22 cellular contexts compared by ENCODE assay signal in genomic region chr2:121591199-121591598, GRCh38.
"Had no signal": no experiment of that assay in that cellular context is flagged by ENCODE, and none has a peak within 500 bp of the region (broad histone marks: within the 10 kb centered on the region; RNA-seq: fewer than 3 reads in every experiment).

No MANE protein-coding gene starts in this region.

- H3K4me3 Mint-ChIP-seq: activated CD4-positive, alpha-beta memory T cell treated with anti-CD3 and anti-CD28 coated beads for 36 hours; activated naive CD8-positive, alpha-beta T cell treated with anti-CD3 and anti-CD28 coated beads, Interleukin-2, amount 50 U/mL, for 24 hours; activated T-cell treated with anti-CD3 and anti-CD28 coated beads, Interleukin-2, amount 50 U/mL, for 72 hours; neural progenitor cell; stimulated activated effector memory CD8-positive, alpha-beta T cell treated with anti-CD3 and anti-CD28 coated beads, Interleukin-12 subunit alpha, Interleukin-12 subunit beta, amount 100 ng/mL, for 72 hours had no signal

- H3K9me3 ChIP-seq: heart left ventricle, mucosa of descending colon, testis, vagina had no signal

- H3K9me3 Mint-ChIP-seq: activated CD4-positive, alpha-beta memory T cell treated with anti-CD3 and anti-CD28 coated beads for 36 hours; activated naive CD8-positive, alpha-beta T cell treated with anti-CD3 and anti-CD28 coated beads, Interleukin-2, amount 50 U/mL, for 24 hours; activated T-cell treated with anti-CD3 and anti-CD28 coated beads, Interleukin-2, amount 50 U/mL, for 72 hours; stimulated activated effector memory CD8-positive, alpha-beta T cell treated with anti-CD3 and anti-CD28 coated beads, Interleukin-12 subunit alpha, Interleukin-12 subunit beta, amount 100 ng/mL, for 72 hours had no signal

- DNase-seq: activated CD4-positive, alpha-beta memory T cell treated with anti-CD3 and anti-CD28 coated beads for 36 hours; activated CD4-positive, alpha-beta T cell treated with anti-CD3 and anti-CD28 coated beads for 4 hours; activated CD4-positive, CD25-positive, alpha-beta regulatory T cell; activated effector memory CD4-positive, alpha-beta T cell treated with anti-CD3 and anti-CD28 coated beads, Interleukin-2, amount 50 U/mL, for 16 hours; activated naive CD4-positive, alpha-beta T cell treated with anti-CD3 and anti-CD28 coated beads, Interleukin-2, amount 50 U/mL, for 16 hours; activated naive CD8-positive, alpha-beta T cell treated with anti-CD3 and anti-CD28 coated beads, Interleukin-2, amount 50 U/mL, for 24 hours; activated T-cell treated with anti-CD3 and anti-CD28 coated beads, Interleukin-2, amount 50 U/mL, for 72 hours; heart left ventricle; left colon; mesendoderm; mucosa of descending colon; small intestine; stimulated activated CD4-positive, alpha-beta T cell treated with anti-CD3 and anti-CD28 coated beads, Interleukin-2, amount 100 ng/mL, for 24 hours; testis; trophoblast cell had no signal

- H3K36me3 ChIP-seq: neural progenitor cell, vagina had no signal

- FAIRE-seq: keratinocyte, small intestine, TTC549 had no signal

- H3K27ac Mint-ChIP-seq: activated CD4-positive, alpha-beta memory T cell treated with anti-CD3 and anti-CD28 coated beads for 36 hours; activated naive CD8-positive, alpha-beta T cell treated with anti-CD3 and anti-CD28 coated beads, Interleukin-2, amount 50 U/mL, for 24 hours; activated T-cell treated with anti-CD3 and anti-CD28 coated beads, Interleukin-2, amount 50 U/mL, for 72 hours; stimulated activated effector memory CD8-positive, alpha-beta T cell treated with anti-CD3 and anti-CD28 coated beads, Interleukin-12 subunit alpha, Interleukin-12 subunit beta, amount 100 ng/mL, for 72 hours had no signal

- H3K4me3 ChIP-seq: heart left ventricle, mucosa of descending colon, neural progenitor cell, testis, vagina had no signal

- ATAC-seq: activated naive CD8-positive, alpha-beta T cell treated with anti-CD3 and anti-CD28 coated beads, Interleukin-2, amount 50 U/mL, for 24 hours; activated T-cell treated with anti-CD3 and anti-CD28 coated beads, Interleukin-2, amount 50 U/mL, for 72 hours; heart left ventricle; left colon; mucosa of descending colon; sciatic nerve; stimulated activated effector memory CD8-positive, alpha-beta T cell treated with anti-CD3 and anti-CD28 coated beads, Interleukin-12 subunit alpha, Interleukin-12 subunit beta, amount 100 ng/mL, for 72 hours had no signal

- H3K27me3 ChIP-seq: heart left ventricle, neural progenitor cell, testis, vagina had no signal

- H3K27ac ChIP-seq: epithelial cell of prostate, heart left ventricle, neural progenitor cell, testis, vagina had no signal

- H3K27me3 Mint-ChIP-seq: activated CD4-positive, alpha-beta memory T cell treated with anti-CD3 and anti-CD28 coated beads for 36 hours; activated naive CD8-positive, alpha-beta T cell treated with anti-CD3 and anti-CD28 coated beads, Interleukin-2, amount 50 U/mL, for 24 hours had no signal
